Comparison of ENCODE assay signal across 24 cellular contexts in genomic region chr16:86953631-86954465, GRCh38.
DNase-seq lines count a peak whose midpoint lies in the region; ATAC-seq, FAIRE-seq and TF ChIP-seq lines count a peak whose summit lies in the region.
"Had no signal": no experiment of that assay in that cellular context is flagged by ENCODE, and none has a peak within 500 bp of the region (broad histone marks: within the 10 kb centered on the region; RNA-seq: fewer than 3 reads in every experiment).

No MANE protein-coding gene starts in this region.

- H3K9ac ChIP-seq in NT2/D1 (ENCODE audit: insufficient read length, low read depth) (peak overlapping the region; percentile 24), H1 (replicated peaks in 1 of 4; ENCODE audit: extremely low read depth in 1 of 4, low read depth in 3 of 4, low read length in 3 of 4) (no peak overlapping the region), skeletal muscle satellite cell (ENCODE audit: low read depth, low read length) (peak overlapping the region; percentile 63)

- no peak overlapping the region; the same call in 1 of the 2 replicates for H3K18ac ChIP-seq in H1 (ENCODE audit: extremely low read depth, low read length)

- H3K4me3 ChIP-seq in NT2/D1 (ENCODE audit: insufficient read length, low read depth) (no peak overlapping the region), H1 (ENCODE audit: extremely low read depth in 1 of 4, insufficient read depth in 2 of 4, low read depth in 3 of 4, low read length in 4 of 4) (no peak overlapping the region), skeletal muscle satellite cell (ENCODE audit: low read length) (no peak overlapping the region), upper lobe of left lung (no peak overlapping the region)
- H3K4me3 ChIP-seq: ascending aorta, hepatocyte, ovary, right atrium auricular region had no signal

- H2BK5ac ChIP-seq in H1 (ENCODE audit: low read depth, low read length): no peak overlapping the region; the same call in 1 of the 2 replicates

- H3K9me3 ChIP-seq in NT2/D1 (ENCODE audit: insufficient read depth, low read length) (peaks cover 6% of the 10 kb centered on the region; the same call in 1 of the 2 replicates), H1 (ENCODE audit: insufficient read depth in 2 of 2, low read depth in 1 of 2, low read length in 1 of 2) (peaks cover 0 to 6% of the 10 kb centered on the region in 2 experiments; a peak in 1 of 4 replicates), skeletal muscle satellite cell (replicated peaks; ENCODE audit: low read length) (no peaks in the 10 kb centered on the region), upper lobe of left lung (peaks cover 0 to 4% (median 0%) of the 10 kb centered on the region in 4 donors)
- H3K9me3 ChIP-seq: ascending aorta, ovary, right atrium auricular region had no signal

- TF ChIP-seq POLR2A in H1 (IDR thresholded peaks at IDR 0.05; ENCODE audit: control extremely low read depth in 1 of 2, low read depth in 2 of 2, low read length in 2 of 2) (no peak), upper lobe of left lung (IDR thresholded peaks at IDR 0.05) (no peak)

- no peak overlapping the region; the same call in 1 of the 2 replicates for H2BK15ac ChIP-seq in H1 (ENCODE audit: low read length)

- H3K27ac ChIP-seq in H1 (ENCODE audit: low read depth, low read length): no peak overlapping the region
- H3K27ac ChIP-seq in upper lobe of left lung: no peak overlapping the region
- H3K27ac ChIP-seq: ascending aorta, hepatocyte, ovary had no signal

- H3K27me3 ChIP-seq in NT2/D1 (ENCODE audit: insufficient read depth, insufficient read length) (peaks cover 2% of the 10 kb centered on the region), H1 (replicated peaks in 1 of 4; ENCODE audit: control insufficient read depth in 3 of 4, extremely low read depth in 1 of 4, insufficient read depth in 3 of 4, low read length in 3 of 4) (no peaks in the 10 kb centered on the region), skeletal muscle satellite cell (ENCODE audit: control insufficient read depth, insufficient read depth, low read length) (no peaks in the 10 kb centered on the region), upper lobe of left lung (peaks cover 0 to 3% (median 0%) of the 10 kb centered on the region in 4 donors)
- H3K27me3 ChIP-seq: ascending aorta, hepatocyte, ovary, right atrium auricular region had no signal

- H3K14ac ChIP-seq in H1 (ENCODE audit: insufficient read length): no peak overlapping the region

- no peak overlapping the region for H2BK120ac ChIP-seq in H1 (replicated peaks; ENCODE audit: low read depth, low read length)

- no peak overlapping the region for H3K23ac ChIP-seq in H1 (ENCODE audit: insufficient read length)

- H3K36me3 ChIP-seq in NT2/D1 (ENCODE audit: insufficient read depth, insufficient read length, low read length): no peaks in the 10 kb centered on the region
- no peaks in the 10 kb centered on the region for H3K36me3 ChIP-seq in H1 (ENCODE audit: control insufficient read depth in 2 of 4, insufficient read depth in 4 of 4, low read length in 3 of 4)
- H3K36me3 ChIP-seq in skeletal muscle satellite cell (ENCODE audit: insufficient read depth, low read length): no peaks in the 10 kb centered on the region
- H3K36me3 ChIP-seq in upper lobe of left lung: no peaks in the 10 kb centered on the region
- H3K36me3 ChIP-seq: ascending aorta, ovary, right atrium auricular region had no signal

- no peaks in the 10 kb centered on the region for H3K79me1 ChIP-seq in H1 (ENCODE audit: low read depth, low read length)

- TF ChIP-seq CTCF in H1 (IDR thresholded peaks at IDR 0.05; ENCODE audit: control extremely low read depth in 1 of 3, insufficient read depth in 1 of 3, low read depth in 1 of 3, low read length in 3 of 3) (no peak), upper lobe of left lung (IDR thresholded peaks at IDR 0.05) (no peak)

- POLR2A ChIA-PET in H1 (lab: Charles Lee; ENCODE audit: partially characterized antibody): interaction anchor here (0.6 kb wide), 1 partner anchor 26 kb away, joined by 5 read pairs; no protein-coding TSS in a partner anchor

- H2BK20ac ChIP-seq in H1 (ENCODE audit: low read length): no peak overlapping the region

- H2BK12ac ChIP-seq in H1 (ENCODE audit: low read depth, low read length): peak overlapping the region; percentile 84; the same call in 1 of the 2 replicates

- no peak overlapping the region for H3K56ac ChIP-seq in H1 (replicated peaks; ENCODE audit: insufficient read length, low read depth, low read length)

- peaks cover 8% of the 10 kb centered on the region; the same call in 1 of the 2 replicates for H3K23me2 ChIP-seq in H1 (ENCODE audit: low read depth, low read length)

- peak overlapping the region; percentile 6; the same call in 1 of the 2 replicates for H2AFZ ChIP-seq in H1 (ENCODE audit: low read length)
- H2AFZ ChIP-seq: hepatocyte had no signal

- H3K79me2 ChIP-seq in H1 (ENCODE audit: control insufficient read depth in 1 of 2, insufficient read depth in 2 of 2, low read length in 2 of 2): no peaks in the 10 kb centered on the region
- H3K79me2 ChIP-seq: hepatocyte had no signal

- CTCF ChIA-PET in H1 (lab: Charles Lee; ENCODE audit: partially characterized antibody): interaction anchor here (0.7 to 1.4 kb wide), 4 partner anchors 53 to 123 kb away, joined by 3 to 5 read pairs (median 3); no protein-coding TSS in a partner anchor

- H3K4me2 ChIP-seq in H1 (ENCODE audit: insufficient read depth in 1 of 2, low read depth in 2 of 2, low read length in 2 of 2) (no peak overlapping the region), skeletal muscle satellite cell (ENCODE audit: low read length) (no peak overlapping the region)
- H3K4me2 ChIP-seq: hepatocyte had no signal

- no peak overlapping the region for H3K4ac ChIP-seq in H1 (replicated peaks; ENCODE audit: insufficient read length, low read depth, low read length)

- H4K8ac ChIP-seq in H1 (ENCODE audit: extremely low read depth, insufficient read depth, low read length): peak overlapping the region; percentile 86

- TF ChIP-seq EP300 in H1 (IDR thresholded peaks at IDR 0.05; ENCODE audit: borderline replicate concordance in 1 of 2, low read depth in 2 of 2, low read length in 2 of 2) (no peak), upper lobe of left lung (IDR thresholded peaks at IDR 0.05) (no peak)

- H4K20me1 ChIP-seq in H1 (replicated peaks in 1 of 2; ENCODE audit: control insufficient read depth in 1 of 2, insufficient read depth in 2 of 2, low read length in 2 of 2): peaks cover 0 to 4% of the 10 kb centered on the region in 2 experiments

- no peak for FAIRE-seq in H1 (lab: Jason Lieb, UNC)
- FAIRE-seq: G401.6, islet of Langerhans had no signal

- no peak overlapping the region for H4K91ac ChIP-seq in H1 (replicated peaks; ENCODE audit: insufficient read length, low read length)

- 71% methylated on average over 26 of the region's 31 CpGs; no CpG with 5 or more reads in 1 of the 2 experiments for WGBS in H1 (ENCODE audit: extremely low coverage in 1 of 2, insufficient coverage in 1 of 2, insufficient read length in 1 of 2, insufficient replicate concordance in 2 of 2, low coverage in 1 of 2, low lambda C conversion rate in 2 of 2, missing lambda C conversion rate in 1 of 2), 2 experiments
- WGBS in upper lobe of left lung, 2 donors: 55 to 61% methylated on average over 21 to 31 of the region's 31 CpGs

- DNase-seq in NT2/D1 (ENCODE audit: low read depth, low spot score) (no peak), H1 (ENCODE audit: low read depth in 1 of 2, low spot score in 2 of 2) (no peak), midbrain (lab: John Stamatoyannopoulos, UW) (peak; percentile 1), NCI-H1417 treated with DMSO at 0.1 percent for 48 hours (lab: John Stamatoyannopoulos, UW) (no peak), AG08396 (ENCODE audit: low spot score) (no peak), upper lobe of left lung (no peak), NCI-H1048 (lab: John Stamatoyannopoulos, UW) (no peak)
- DNase-seq: activated CD4-positive, alpha-beta T cell treated with anti-CD3 and anti-CD28 coated beads for 36 hours; CD8-positive, alpha-beta T cell; DMS153; erythroblast; foreskin melanocyte; Karpas-422; MV-4-11; NCI-H1930; NCI-H2227 treated with DMSO at 0.1 percent for 48 hours; ovary; T-cell had no signal

- H3K4me1 ChIP-seq in NT2/D1 (ENCODE audit: insufficient read depth, insufficient read length) (peaks cover 15% of the 10 kb centered on the region), H1 (replicated peaks in 1 of 4; ENCODE audit: control insufficient read depth in 3 of 4, insufficient read depth in 4 of 4, low read length in 3 of 4) (peaks cover 0 to 6% (median 1%) of the 10 kb centered on the region in 4 experiments; a peak in 2 of 7 replicates), skeletal muscle satellite cell (ENCODE audit: control insufficient read depth, insufficient read depth, low read length) (peaks cover 39% of the 10 kb centered on the region), upper lobe of left lung (no peaks in the 10 kb centered on the region)
- H3K4me1 ChIP-seq: ascending aorta, right atrium auricular region had no signal

- H2AK5ac ChIP-seq in H1 (ENCODE audit: low read depth, low read length): no peak overlapping the region

- ATAC-seq in upper lobe of left lung (ENCODE audit: low FRiP score in 2 of 2): no peak
- ATAC-seq: activated CD4-positive, alpha-beta T cell treated with anti-CD3 and anti-CD28 coated beads for 36 hours; CD8-positive, alpha-beta T cell; T-cell had no signal

- H4K5ac ChIP-seq in H1 (ENCODE audit: insufficient read length, low read depth, low read length): peak overlapping the region; percentile 27

- TF ChIP-seq RAD21 in H1 (IDR thresholded peaks at IDR 0.05 in 1 of 2, conservative IDR thresholded peaks at IDR 0.05 in 1 of 2; ENCODE audit: low read depth in 2 of 2, low read length in 2 of 2): no peak

TF ChIP-seq in H1, 55 proteins besides CTCF, POLR2A, EP300 and RAD21:
- TF ChIP-seq GTF2F1 (IDR thresholded peaks at IDR 0.05; ENCODE audit: borderline replicate concordance, low read depth, low read length) (no peak), ASH2L (IDR thresholded peaks at IDR 0.05; ENCODE audit: low read length) (peak; percentile 67)

Comparison
In these comparisons a context has a peak if more than half of its experiments do, and no peak if none do; other contexts are left out.
1. H3K9ac ChIP-seq: peak in NT2/D1 (single experiment) and skeletal muscle satellite cell (single experiment); none in H1 (0 of 4).